In genomic region chr18:52244658-52245057, GRCh38 we compare ENCODE assay signal across 35 cellular contexts.
"Had no signal": no experiment of that assay in that cellular context is flagged by ENCODE, and none has a peak within 500 bp of the region (broad histone marks: within the 10 kb centered on the region; RNA-seq: fewer than 3 reads in every experiment).

No MANE protein-coding gene starts in this region.

- H3K36me3 ChIP-seq: MG63 had no signal

- H3K27me3 ChIP-seq: MG63 had no signal

- DNase-seq: Karpas-422, Kasumi-1, MG63, MM.1S, MV-4-11, NCI-H1048, NCI-H1092, NCI-H1092 treated with DMSO at 0.1 percent for 48 hours, NCI-H1105, NCI-H1105 treated with DMSO at 0.1 percent for 48 hours, NCI-H1417, NCI-H1417 treated with DMSO at 0.1 percent for 48 hours, NCI-H1436, NCI-H1436 treated with DMSO at 0.1 percent for 48 hours, NCI-H146, NCI-H1694, NCI-H1694 treated with DMSO at 0.1 percent for 48 hours, NCI-H187, NCI-H187 treated with DMSO at 0.1 percent for 48 hours, NCI-H1930, NCI-H2029, NCI-H2029 treated with DMSO at 0.1 percent for 48 hours, NCI-H2081, NCI-H2081 treated with DMSO at 0.1 percent for 48 hours, NCI-H2107, NCI-H2171, NCI-H2171 treated with DMSO at 0.1 percent for 48 hours, NCI-H2227 treated with DMSO at 0.1 percent for 48 hours, NCI-H226, NCI-H345, NCI-H446, NCI-H446 treated with DMSO at 0.1 percent for 48 hours, NCI-H510A, NCI-H510A treated with DMSO at 0.1 percent for 48 hours, NCI-H524 had no signal

- H3K9me3 ChIP-seq: MG63 had no signal

- H3K4me3 ChIP-seq: MG63 had no signal
